Comparison of ENCODE assay signal across 25 cellular contexts in the genomic region with DNA sequence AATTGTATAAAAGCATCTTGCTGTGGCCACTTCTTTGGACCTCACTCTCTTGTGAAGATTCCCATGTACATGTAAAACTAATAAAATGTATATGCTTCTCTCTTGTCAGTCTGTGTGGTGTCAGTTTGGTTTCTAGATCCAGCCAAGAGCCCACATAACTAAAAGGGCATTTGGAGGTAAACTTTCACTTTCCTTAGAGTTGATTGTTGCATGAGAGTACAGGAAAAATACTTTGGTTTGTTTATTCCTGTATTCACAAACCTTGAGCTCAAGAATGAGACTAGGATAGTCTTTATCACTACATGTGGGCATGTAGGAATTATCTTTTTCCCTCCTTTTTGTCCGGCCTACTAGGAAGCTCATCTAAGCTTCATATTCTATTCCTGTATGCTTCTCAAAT. TPM values are rescaled to one million over a fixed set of nuclear protein-coding genes. Genes with fewer than 3 reads are reported as not detected.
A peak's percentile ranks its signal among the peaks of the same experiment; 100 is the strongest.
DNase-seq lines count a peak whose midpoint lies in the region; ATAC-seq, FAIRE-seq and TF ChIP-seq lines count a peak whose summit lies in the region.
"Had no signal": no experiment of that assay in that cellular context is flagged by ENCODE, and none has a peak within 500 bp of the region (broad histone marks: within the 10 kb centered on the region; RNA-seq: fewer than 3 reads in every experiment).

No MANE protein-coding gene starts in this region.

- TF ChIP-seq POLR2A in GM12892 (IDR thresholded peaks at IDR 0.05; ENCODE audit: low read depth, low read length) (no peak), testis (IDR thresholded peaks at IDR 0.05) (no peak)

- intact Hi-C loops in testis (cut with DNase I; ENCODE audit: low total_unique reads), result no loop called here

- no peaks in the 10 kb centered on the region for H3K9me3 ChIP-seq in testis
- H3K9me3 ChIP-seq: HAP-1, suprapubic skin had no signal

- DNase-seq in GM12892 (ENCODE audit: insufficient read length) (no peak), OCI-M1 (lab: John Stamatoyannopoulos, UW) (peak; percentile 10), testis (no peak), occipital lobe (lab: John Stamatoyannopoulos, UW) (no peak)
- no peak for DNase-seq in NK-92 treated with Interleukin-12 subunit alpha and Interleukin-12 subunit beta, amount 100 ng/mL, for 24 hours (lab: John Stamatoyannopoulos, UW)
- DNase-seq: ACHN; activated CD4-positive, alpha-beta memory T cell treated with anti-CD3 and anti-CD28 coated beads for 36 hours; activated naive CD4-positive, alpha-beta T cell treated with anti-CD3 and anti-CD28 coated beads, Interleukin-2, amount 50 U/mL, for 16 hours; activated T-cell treated with anti-CD3 and anti-CD28 coated beads, Interleukin-2, amount 50 U/mL, for 24 hours; DMS 273 treated with DMSO at 0.1 percent for 48 hours; effector memory CD4-positive, alpha-beta T cell; GDM1; glutamatergic neuron; mucosa of descending colon; NCI-H1436 treated with DMSO at 0.1 percent for 48 hours; NCI-H2171; NCI-H69; SHP77 had no signal

- no peaks in the 10 kb centered on the region for H3K27me3 ChIP-seq in testis
- H3K27me3 ChIP-seq: suprapubic skin had no signal

- ATAC-seq in GM21360 (IDR thresholded peaks at IDR 0.05; ENCODE audit: unreplicated experiment) (peak; percentile 64), HG02973 (IDR thresholded peaks at IDR 0.05; ENCODE audit: unreplicated experiment) (peak; percentile 46), HG03135 (IDR thresholded peaks at IDR 0.05; ENCODE audit: unreplicated experiment) (no peak)
- ATAC-seq: mucosa of descending colon had no signal

- no peak for TF ChIP-seq CTCF in testis (IDR thresholded peaks at IDR 0.05)

- no peaks in the 10 kb centered on the region for H3K4me1 ChIP-seq in testis
- H3K4me1 ChIP-seq: HAP-1, suprapubic skin had no signal

- H3K27ac ChIP-seq in testis, result no peak overlapping the region
- H3K27ac ChIP-seq: C4-2B, suprapubic skin, VCaP had no signal

- no peaks in the 10 kb centered on the region for H3K36me3 ChIP-seq in testis (ENCODE audit: low read depth, missing control alignments)

- FAIRE-seq in GM12892 (lab: Jason Lieb, UNC), result peak; percentile 46

- WGBS in testis, 2 donors, result 58 to 74% methylated on average over 1 of the region's 1 CpG

- no peak overlapping the region for H3K4me3 ChIP-seq in testis
- H3K4me3 ChIP-seq: HAP-1, mucosa of descending colon, suprapubic skin had no signal

RNA-seq across cellular contexts. Expression of a gene that starts 50.9 kb away (rescaled TPM):
- polyA plus RNA-seq in GM12892 (2012; ENCODE audit: missing spikeins), result 7.2 TPM
- total RNA-seq in testis (10 to 100 TPM; 70.2 to 81.5 TPM), occipital lobe (69.9 TPM)
- 38.1 TPM for polyA plus RNA-seq in testis (ENCODE audit: insufficient read depth, low read depth, low replicate concordance)
